Comparison of ENCODE assay signal across 1 cellular context in genomic region chr3:150771600-150771999, GRCh38.
TF ChIP-seq lines count a peak whose summit lies in the region.

No MANE protein-coding gene starts in this region.

TF ChIP-seq in IMR-90, 13 proteins besides CTCF, POLR2A, EP300 and RAD21:
- no peak for TF ChIP-seq SMC3 (IDR thresholded peaks at IDR 0.05; ENCODE audit: low read depth, low read length)
- TF ChIP-seq FOS (IDR thresholded peaks at IDR 0.05; ENCODE audit: low read depth, low read length): no peak
- TF ChIP-seq USF2 (IDR thresholded peaks at IDR 0.05; ENCODE audit: low read depth, low read length): peak; percentile 50
